In the genomic region with DNA sequence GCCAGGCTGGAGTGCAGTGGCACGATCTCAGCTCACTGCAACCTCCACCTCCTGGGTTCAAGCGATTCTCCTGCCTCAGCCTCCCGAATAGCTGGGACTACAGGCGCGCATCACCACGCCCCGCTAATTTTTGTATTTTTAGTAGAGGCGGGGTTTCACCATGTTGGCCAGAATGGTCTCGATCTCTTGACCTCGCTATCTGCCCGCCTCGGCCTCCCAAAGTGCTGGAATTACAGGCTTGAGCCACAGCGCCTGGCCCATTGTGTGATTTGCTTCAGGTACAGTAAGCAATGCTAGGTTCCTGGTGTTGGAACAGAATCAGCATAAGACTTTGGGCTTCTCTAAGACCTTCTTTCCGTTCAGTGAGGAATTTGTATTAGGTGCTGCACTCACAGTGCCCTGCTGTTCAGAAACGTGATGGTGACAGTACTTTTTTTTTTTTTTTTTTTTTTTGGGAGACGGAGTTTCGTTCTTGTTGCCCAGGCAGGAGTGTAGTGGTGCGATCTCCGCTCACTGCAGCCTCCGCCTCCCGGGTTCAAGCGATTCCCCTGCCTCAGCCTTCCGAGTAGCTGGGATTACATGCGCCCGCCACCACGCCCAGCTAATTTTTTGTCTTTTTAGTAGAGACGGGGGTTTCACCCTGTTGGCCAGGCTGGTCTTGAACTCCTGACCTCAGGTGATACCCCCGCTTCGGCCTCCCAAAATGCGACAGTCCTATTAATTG, we compare ENCODE assay signal across 1 cellular context.
TF ChIP-seq lines count a peak whose summit lies in the region.
"Not testable (repeated sequence)": the region's sequence is repeated elsewhere in the genome, so short reads cannot be mapped to it uniquely, and the experiment has no call there.

No MANE protein-coding gene starts in this region.

TF ChIP-seq in HepG2, 621 proteins besides CTCF, POLR2A, EP300 and RAD21:
- 0 out of 2 replicates have a peak, but pooled peaks have one; percentile 61 for TF ChIP-seq ZBTB38 (CRISPR knock-in tag; IDR thresholded peaks at IDR 0.05)
- TF ChIP-seq, protein P1, sequence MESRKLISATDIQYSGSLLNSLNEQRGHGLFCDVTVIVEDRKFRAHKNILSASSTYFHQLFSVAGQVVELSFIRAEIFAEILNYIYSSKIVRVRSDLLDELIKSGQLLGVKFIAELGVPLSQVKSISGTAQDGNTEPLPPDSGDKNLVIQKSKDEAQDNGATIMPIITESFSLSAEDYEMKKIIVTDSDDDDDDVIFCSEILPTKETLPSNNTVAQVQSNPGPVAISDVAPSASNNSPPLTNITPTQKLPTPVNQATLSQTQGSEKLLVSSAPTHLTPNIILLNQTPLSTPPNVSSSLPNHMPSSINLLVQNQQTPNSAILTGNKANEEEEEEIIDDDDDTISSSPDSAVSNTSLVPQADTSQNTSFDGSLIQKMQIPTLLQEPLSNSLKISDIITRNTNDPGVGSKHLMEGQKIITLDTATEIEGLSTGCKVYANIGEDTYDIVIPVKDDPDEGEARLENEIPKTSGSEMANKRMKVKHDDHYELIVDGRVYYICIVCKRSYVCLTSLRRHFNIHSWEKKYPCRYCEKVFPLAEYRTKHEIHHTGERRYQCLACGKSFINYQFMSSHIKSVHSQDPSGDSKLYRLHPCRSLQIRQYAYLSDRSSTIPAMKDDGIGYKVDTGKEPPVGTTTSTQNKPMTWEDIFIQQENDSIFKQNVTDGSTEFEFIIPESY (CRISPR knock-in tag; IDR thresholded peaks at IDR 0.05): peak; percentile 72; the same call in 1 of the 2 replicates
- 0 out of 2 replicates have a peak, but pooled peaks have one; percentile 38 for TF ChIP-seq NR2F2 (IDR thresholded peaks at IDR 0.05; ENCODE audit: borderline replicate concordance, low read depth)
- TF ChIP-seq TCF12 (IDR thresholded peaks at IDR 0.05): not testable (repeated sequence)
- 0 out of 2 replicates have a peak, but pooled peaks have one; percentile 13 for TF ChIP-seq TCF12 (CRISPR knock-in tag; IDR thresholded peaks at IDR 0.05)
- TF ChIP-seq, protein P2, sequence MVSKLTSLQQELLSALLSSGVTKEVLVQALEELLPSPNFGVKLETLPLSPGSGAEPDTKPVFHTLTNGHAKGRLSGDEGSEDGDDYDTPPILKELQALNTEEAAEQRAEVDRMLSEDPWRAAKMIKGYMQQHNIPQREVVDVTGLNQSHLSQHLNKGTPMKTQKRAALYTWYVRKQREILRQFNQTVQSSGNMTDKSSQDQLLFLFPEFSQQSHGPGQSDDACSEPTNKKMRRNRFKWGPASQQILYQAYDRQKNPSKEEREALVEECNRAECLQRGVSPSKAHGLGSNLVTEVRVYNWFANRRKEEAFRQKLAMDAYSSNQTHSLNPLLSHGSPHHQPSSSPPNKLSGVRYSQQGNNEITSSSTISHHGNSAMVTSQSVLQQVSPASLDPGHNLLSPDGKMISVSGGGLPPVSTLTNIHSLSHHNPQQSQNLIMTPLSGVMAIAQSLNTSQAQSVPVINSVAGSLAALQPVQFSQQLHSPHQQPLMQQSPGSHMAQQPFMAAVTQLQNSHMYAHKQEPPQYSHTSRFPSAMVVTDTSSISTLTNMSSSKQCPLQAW (CRISPR knock-in tag; IDR thresholded peaks at IDR 0.05): 0 out of 2 replicates have a peak, but pooled peaks have one; percentile 3
- TF ChIP-seq, protein P3, sequence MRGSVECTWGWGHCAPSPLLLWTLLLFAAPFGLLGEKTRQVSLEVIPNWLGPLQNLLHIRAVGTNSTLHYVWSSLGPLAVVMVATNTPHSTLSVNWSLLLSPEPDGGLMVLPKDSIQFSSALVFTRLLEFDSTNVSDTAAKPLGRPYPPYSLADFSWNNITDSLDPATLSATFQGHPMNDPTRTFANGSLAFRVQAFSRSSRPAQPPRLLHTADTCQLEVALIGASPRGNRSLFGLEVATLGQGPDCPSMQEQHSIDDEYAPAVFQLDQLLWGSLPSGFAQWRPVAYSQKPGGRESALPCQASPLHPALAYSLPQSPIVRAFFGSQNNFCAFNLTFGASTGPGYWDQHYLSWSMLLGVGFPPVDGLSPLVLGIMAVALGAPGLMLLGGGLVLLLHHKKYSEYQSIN (CRISPR knock-in tag; IDR thresholded peaks at IDR 0.05; ENCODE audit: borderline replicate concordance): peak; percentile 2; the same call in 1 of the 2 replicates
